In the genomic region with DNA sequence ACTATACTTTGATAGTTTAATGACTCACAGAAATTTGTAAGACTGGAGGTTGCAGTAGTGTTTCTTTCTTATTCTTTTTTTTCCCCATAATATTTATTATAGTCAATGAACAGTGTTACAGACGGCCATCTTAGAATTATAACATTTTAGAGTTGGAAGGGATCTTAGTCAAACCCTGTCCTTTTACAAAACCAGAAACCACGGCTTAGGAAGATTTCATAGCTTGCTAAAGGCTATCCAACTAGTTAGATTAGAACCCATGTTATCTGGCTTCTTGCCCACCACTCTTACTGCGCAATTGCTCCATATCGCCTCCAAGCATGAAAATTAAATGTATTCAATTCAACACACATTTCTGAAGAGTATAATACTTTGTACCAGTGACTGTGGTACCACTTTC, we compare ENCODE assay signal across 8 cellular contexts. TPM values are rescaled to one million over a fixed set of nuclear protein-coding genes. Genes with fewer than 3 reads are reported as not detected.
DNase-seq lines count a peak whose midpoint lies in the region; ATAC-seq and TF ChIP-seq lines count a peak whose summit lies in the region.

No MANE protein-coding gene starts in this region.

- H3K27me3 Mint-ChIP-seq in natural killer cell treated with Interleukin-12 subunit alpha and Interleukin-12 subunit beta and Interleukin-15 and Interleukin-18, amount 100 ng/mL, for 72 hours: peaks cover 0 to 8% of the 10 kb centered on the region in 2 donors

- H3K4me1 Mint-ChIP-seq in natural killer cell treated with Interleukin-12 subunit alpha and Interleukin-12 subunit beta and Interleukin-15 and Interleukin-18, amount 100 ng/mL, for 72 hours (ENCODE audit: low read depth in 2 of 2): peaks cover 16 to 23% of the 10 kb centered on the region in 2 donors

- peak overlapping the region; percentile 98 for H3K9ac ChIP-seq in OCI-LY1 (ENCODE audit: low read length)

- H3K4me3 Mint-ChIP-seq in natural killer cell treated with Interleukin-12 subunit alpha and Interleukin-12 subunit beta and Interleukin-15 and Interleukin-18, amount 100 ng/mL, for 72 hours: peak overlapping the region; percentile 96

- H3K36me3 ChIP-seq in OCI-LY1 (ENCODE audit: insufficient read depth, low read length): no peaks in the 10 kb centered on the region; the same call in 1 of the 2 replicates
- H3K36me3 ChIP-seq in effector memory CD4-positive, alpha-beta T cell (ENCODE audit: control insufficient read depth, insufficient read depth, low read length): no peaks in the 10 kb centered on the region

- H4K20me1 ChIP-seq in OCI-LY1 (ENCODE audit: insufficient read depth, low read length): no peaks in the 10 kb centered on the region

- TF ChIP-seq CTCF in OCI-LY1 (IDR thresholded peaks at IDR 0.05; ENCODE audit: low read length): no peak

- H3K79me2 ChIP-seq in OCI-LY1 (ENCODE audit: insufficient read depth, low read length): peaks cover 37% of the 10 kb centered on the region

- H3K27ac Mint-ChIP-seq in natural killer cell treated with Interleukin-12 subunit alpha and Interleukin-12 subunit beta and Interleukin-15 and Interleukin-18, amount 100 ng/mL, for 72 hours: peak overlapping the region; percentile 93 to 95

- H3K9me3 ChIP-seq in OCI-LY1 (ENCODE audit: low read length): no peaks in the 10 kb centered on the region
- H3K9me3 ChIP-seq in effector memory CD4-positive, alpha-beta T cell (ENCODE audit: control insufficient read depth, low read length): no peaks in the 10 kb centered on the region

- H3F3A ChIP-seq in OCI-LY1 (ENCODE audit: insufficient read depth, low read length): no peaks in the 10 kb centered on the region

- DNase-seq in DMS53 (lab: John Stamatoyannopoulos, UW) (peak; percentile 35), DMS53 treated with DMSO at 0.1 percent for 48 hours (lab: John Stamatoyannopoulos, UW; ENCODE audit: unreplicated experiment) (no peak), iPS-NIHi7 (ENCODE audit: extremely low spot score) (no peak), germinal center (ENCODE audit: low spot score) (no peak)
- no peak for DNase-seq in effector memory CD4-positive, alpha-beta T cell
- DNase-seq in natural killer cell treated with Interleukin-12 subunit alpha and Interleukin-12 subunit beta and Interleukin-15 and Interleukin-18, amount 100 ng/mL, for 72 hours (ENCODE audit: low spot score): no peak
- DNase-seq in stimulated activated CD4-positive, alpha-beta T cell treated with anti-CD3 and anti-CD28 coated beads, Interleukin-4, amount 100 ng/mL, for 24 hours: no peak

- no peaks in the 10 kb centered on the region for H3K36me3 Mint-ChIP-seq in natural killer cell treated with Interleukin-12 subunit alpha and Interleukin-12 subunit beta and Interleukin-15 and Interleukin-18, amount 100 ng/mL, for 72 hours

- no peaks in the 10 kb centered on the region for H3K27me3 ChIP-seq in OCI-LY1 (ENCODE audit: insufficient read depth, low read length)
- no peaks in the 10 kb centered on the region for H3K27me3 ChIP-seq in effector memory CD4-positive, alpha-beta T cell (replicated peaks; ENCODE audit: control insufficient read depth, insufficient read depth, low read length, poor library complexity, severe bottlenecking)

- ATAC-seq in natural killer cell treated with Interleukin-12 subunit alpha and Interleukin-12 subunit beta and Interleukin-15 and Interleukin-18, amount 100 ng/mL, for 72 hours: no peak

- H2AFZ ChIP-seq in OCI-LY1 (ENCODE audit: low read length): no peak overlapping the region

- peak overlapping the region; percentile 97 for H3K4me2 ChIP-seq in OCI-LY1 (ENCODE audit: low read length)

- H3K27ac ChIP-seq in OCI-LY1 (ENCODE audit: low read depth, low read length, poor library complexity, severe bottlenecking): peak overlapping the region; percentile 79
- H3K27ac ChIP-seq in effector memory CD4-positive, alpha-beta T cell (ENCODE audit: insufficient read depth, low read length, poor library complexity, severe bottlenecking): peak overlapping the region; percentile 82

- H3K4me1 ChIP-seq in OCI-LY1 (ENCODE audit: insufficient read depth, low read length, severe bottlenecking): peaks cover 16% of the 10 kb centered on the region
- peaks cover 4% of the 10 kb centered on the region for H3K4me1 ChIP-seq in effector memory CD4-positive, alpha-beta T cell (ENCODE audit: control insufficient read depth, insufficient read depth, low read length, poor library complexity, severe bottlenecking)

- H3K9me2 ChIP-seq in OCI-LY1 (ENCODE audit: low read depth, low read length): no peaks in the 10 kb centered on the region

- H3K9me3 Mint-ChIP-seq in natural killer cell treated with Interleukin-12 subunit alpha and Interleukin-12 subunit beta and Interleukin-15 and Interleukin-18, amount 100 ng/mL, for 72 hours: no peaks in the 10 kb centered on the region

- H3K4me3 ChIP-seq in OCI-LY1 (ENCODE audit: low read depth, low read length, poor library complexity, severe bottlenecking): peak overlapping the region; percentile 96
- peak overlapping the region; percentile 80 for H3K4me3 ChIP-seq in effector memory CD4-positive, alpha-beta T cell (ENCODE audit: insufficient read depth, low read depth, low read length, poor library complexity, severe bottlenecking)

RNA-seq across cellular contexts. Expression of a gene that starts 1.1 kb away (rescaled TPM):
- 10 to 100 TPM; 56.1 to 63.8 TPM for total RNA-seq in natural killer cell treated with Interleukin-12 subunit alpha and Interleukin-12 subunit beta and Interleukin-15 and Interleukin-18, amount 100 ng/mL, for 72 hours
